Comparison of ENCODE assay signal across 22 cellular contexts in the genomic region with DNA sequence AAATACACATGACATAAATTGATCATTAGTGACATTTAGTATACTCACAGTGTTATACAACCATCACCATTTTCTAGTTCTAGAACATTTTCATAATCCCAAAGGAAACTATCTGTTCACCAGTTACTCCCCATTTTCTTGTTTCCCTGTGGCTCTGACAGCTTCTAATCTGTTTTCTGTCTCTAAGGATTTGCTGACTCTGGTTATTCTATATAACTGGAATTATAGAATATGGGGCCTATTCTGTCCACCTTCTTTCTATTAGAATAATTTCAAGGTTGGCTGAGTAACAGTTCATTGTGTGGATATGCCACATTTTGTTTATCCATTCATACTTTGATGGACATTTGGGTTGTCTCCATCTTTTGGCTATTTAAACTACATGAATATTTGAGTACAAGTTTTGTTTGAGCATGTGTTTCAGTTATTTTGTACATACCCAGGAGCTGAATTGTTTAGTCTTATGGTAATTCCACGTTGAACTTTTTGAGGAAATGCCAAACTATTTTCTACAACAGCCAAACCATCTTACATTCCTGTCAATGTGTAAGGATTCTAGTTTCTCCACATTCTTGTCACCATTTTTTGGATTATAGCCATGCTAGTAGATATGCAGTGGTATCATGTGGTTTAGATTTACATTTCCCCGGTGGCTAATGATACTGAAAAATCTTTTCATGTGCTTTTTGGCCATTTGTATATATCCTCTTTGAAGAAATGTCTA. TPM values are rescaled to one million over a fixed set of nuclear protein-coding genes. Genes with fewer than 3 reads are reported as not detected.
A peak's percentile ranks its signal among the peaks of the same experiment; 100 is the strongest.
DNase-seq lines count a peak whose midpoint lies in the region; ATAC-seq, FAIRE-seq and TF ChIP-seq lines count a peak whose summit lies in the region.
"Had no signal": no experiment of that assay in that cellular context is flagged by ENCODE, and none has a peak within 500 bp of the region (broad histone marks: within the 10 kb centered on the region; RNA-seq: fewer than 3 reads in every experiment).

No MANE protein-coding gene starts in this region.

- FAIRE-seq in HepG2 (lab: Jason Lieb, UNC) = no peak
- peak; percentile 87 for FAIRE-seq in astrocyte (lab: Jason Lieb, UNC)
- FAIRE-seq in H54 (lab: Jason Lieb, UNC) = no peak
- no peak for FAIRE-seq in HTR-8/SVneo (lab: Jason Lieb, UNC)
- FAIRE-seq: GM12878, TTC549 had no signal

- no peaks in the 10 kb centered on the region for H3K27me3 Mint-ChIP-seq in astrocyte (ENCODE audit: low read depth, unreplicated experiment)
- H3K27me3 Mint-ChIP-seq in naive thymus-derived CD4-positive, alpha-beta T cell = no peaks in the 10 kb centered on the region
- H3K27me3 Mint-ChIP-seq: activated CD8-positive, alpha-beta memory T cell treated with anti-CD3 and anti-CD28 coated beads, Interleukin-2, amount 10 ng/mL, durations not matched to agents 7 days and 5 days; stimulated activated naive B cell treated with anti-CD40 and anti-IgM and Interleukin-4, amounts not matched to agents 10 μg/mL and 1 μg/mL and 100 μg/mL, for 72 hours had no signal

- H3K4me2 ChIP-seq in HepG2 (ENCODE audit: low read depth, low read length) (no peak overlapping the region), astrocyte (ENCODE audit: low read length) (no peak overlapping the region)

- intact Hi-C loops in HepG2 (cut with micrococcal nuclease; ENCODE audit: unreplicated experiment) (no loop called here), right lobe of liver (cut with DNase I) (no loop called here), left colon (cut with DNase I, micrococcal nuclease) (no loop called here)
- intact Hi-C loops in naive thymus-derived CD4-positive, alpha-beta T cell (cut with micrococcal nuclease) = no loop called here

- BruUV-seq in HepG2 (replicated peaks; lab: Mats Ljungman, UMichigan) = no TSS peak

- H4K20me1 ChIP-seq in HepG2 (ENCODE audit: insufficient read depth, low read length) = no peaks in the 10 kb centered on the region
- H4K20me1 ChIP-seq in astrocyte (ENCODE audit: insufficient read depth, low read length) = no peaks in the 10 kb centered on the region

- no peak for TF ChIP-seq CTCF in HepG2 (CRISPR knock-in tag; IDR thresholded peaks at IDR 0.05)
- no peak for TF ChIP-seq CTCF in right lobe of liver (IDR thresholded peaks at IDR 0.05)
- TF ChIP-seq CTCF in astrocyte (IDR thresholded peaks at IDR 0.05; ENCODE audit: insufficient read depth, low read depth, low read length) = no peak
- no peak for TF ChIP-seq CTCF in fibroblast of the aortic adventitia (IDR thresholded peaks at IDR 0.05; ENCODE audit: insufficient read depth, low read length)

- H3K36me3 Mint-ChIP-seq in astrocyte (ENCODE audit: low read depth, unreplicated experiment) = peaks cover 5% of the 10 kb centered on the region
- peaks cover 14 to 67% (median 45%) of the 10 kb centered on the region in 5 donors for H3K36me3 Mint-ChIP-seq in naive thymus-derived CD4-positive, alpha-beta T cell

- ATAC-seq in HepG2 (no peak), right lobe of liver (no peak), left colon (no peak)
- no peak for ATAC-seq in naive thymus-derived CD4-positive, alpha-beta T cell
- ATAC-seq: activated CD8-positive, alpha-beta memory T cell treated with anti-CD3 and anti-CD28 coated beads, Interleukin-2, amount 10 ng/mL, durations not matched to agents 7 days and 5 days; GM12878; right cardiac atrium; stimulated activated naive B cell treated with anti-CD40 and anti-IgM and Interleukin-4, amounts not matched to agents 10 μg/mL and 1 μg/mL and 100 μg/mL, for 72 hours had no signal

- no peak overlapping the region for H3K4me3 Mint-ChIP-seq in astrocyte (ENCODE audit: unreplicated experiment)
- H3K4me3 Mint-ChIP-seq in naive thymus-derived CD4-positive, alpha-beta T cell = no peak overlapping the region
- H3K4me3 Mint-ChIP-seq: activated CD8-positive, alpha-beta memory T cell treated with anti-CD3 and anti-CD28 coated beads, Interleukin-2, amount 10 ng/mL, durations not matched to agents 7 days and 5 days; CD14-positive monocyte; H9; stimulated activated naive B cell treated with anti-CD40 and anti-IgM and Interleukin-4, amounts not matched to agents 10 μg/mL and 1 μg/mL and 100 μg/mL, for 72 hours had no signal

- no peak for TF ChIP-seq RAD21 in HepG2 (CRISPR knock-in tag; IDR thresholded peaks at IDR 0.05)

- no peak overlapping the region for H3K9ac ChIP-seq in HepG2 (ENCODE audit: insufficient read depth, low read depth, low read length)
- no peak overlapping the region for H3K9ac ChIP-seq in astrocyte (ENCODE audit: low read length)

- H3K9me3 ChIP-seq in HepG2 (ENCODE audit: low read length) (no peaks in the 10 kb centered on the region; the same call in 1 of the 2 replicates), right lobe of liver (no peaks in the 10 kb centered on the region), astrocyte (ENCODE audit: insufficient read depth, low read depth, low read length) (peaks cover 7% of the 10 kb centered on the region)
- peaks cover 0 to 6% (median 0%) of the 10 kb centered on the region in 3 experiments for H3K9me3 ChIP-seq in naive thymus-derived CD4-positive, alpha-beta T cell (ENCODE audit: control insufficient read depth in 2 of 3, low read length in 3 of 3)

- in situ Hi-C loops in HepG2 (cut with HindIII; ENCODE audit: extremely low pct_ligation_motif_present, low pct_unique_long_range_greater_than_20kb) = no loop called here

- H3K27ac ChIP-seq in HepG2 (ENCODE audit: extremely low read length, insufficient read depth, low read length) = no peak overlapping the region
- no peak overlapping the region for H3K27ac ChIP-seq in right lobe of liver
- no peak overlapping the region for H3K27ac ChIP-seq in astrocyte (ENCODE audit: low read depth, low read length)
- no peak overlapping the region for H3K27ac ChIP-seq in naive thymus-derived CD4-positive, alpha-beta T cell (ENCODE audit: low read depth, low read length)
- H3K27ac ChIP-seq: 22Rv1, RWPE1, tibial nerve had no signal

- DNase-seq in HepG2 (ENCODE audit: low spot score) (no peak), right lobe of liver (no peak), astrocyte (ENCODE audit: low read depth) (peak; percentile 82), fibroblast of the aortic adventitia (ENCODE audit: low read depth) (peak; percentile 80), H54 (ENCODE audit: insufficient read length, low spot score) (no peak), HTR-8/SVneo (ENCODE audit: insufficient read length, low spot score) (no peak), left colon (no peak)
- DNase-seq in naive thymus-derived CD4-positive, alpha-beta T cell = no peak
- DNase-seq: activated CD8-positive, alpha-beta memory T cell treated with anti-CD3 and anti-CD28 coated beads, Interleukin-2, amount 10 ng/mL, durations not matched to agents 7 days and 5 days; caudate nucleus; H9; NCI-H2081; NCI-H510A treated with DMSO at 0.1 percent for 48 hours; occipital lobe; right cardiac atrium; stimulated activated naive B cell treated with anti-CD40 and anti-IgM and Interleukin-4, amounts not matched to agents 10 μg/mL and 1 μg/mL and 100 μg/mL, for 72 hours had no signal

- peaks cover 2% of the 10 kb centered on the region for H3K9me3 Mint-ChIP-seq in astrocyte (ENCODE audit: unreplicated experiment)
- peaks cover 0 to 25% (median 16%) of the 10 kb centered on the region in 11 donors for H3K9me3 Mint-ChIP-seq in naive thymus-derived CD4-positive, alpha-beta T cell

- no peak overlapping the region for H3K4me3 ChIP-seq in HepG2 (replicated peaks in 1 of 3; ENCODE audit: insufficient read depth in 1 of 3, low read depth in 2 of 3, low read length in 3 of 3)
- no peak overlapping the region for H3K4me3 ChIP-seq in right lobe of liver
- no peak overlapping the region for H3K4me3 ChIP-seq in astrocyte (ENCODE audit: insufficient read depth, low read depth, low read length)
- H3K4me3 ChIP-seq in fibroblast of the aortic adventitia (ENCODE audit: low read depth, low read length) = no peak overlapping the region
- H3K4me3 ChIP-seq in naive thymus-derived CD4-positive, alpha-beta T cell (ENCODE audit: low read length) = no peak overlapping the region
- H3K4me3 ChIP-seq: GM12878, tibial nerve had no signal

- peaks cover 14% of the 10 kb centered on the region for H3K4me1 Mint-ChIP-seq in astrocyte (ENCODE audit: low read depth, unreplicated experiment)
- no peaks in the 10 kb centered on the region for H3K4me1 Mint-ChIP-seq in naive thymus-derived CD4-positive, alpha-beta T cell
- H3K4me1 Mint-ChIP-seq: CD14-positive monocyte; H9; stimulated activated naive B cell treated with anti-CD40 and anti-IgM and Interleukin-4, amounts not matched to agents 10 μg/mL and 1 μg/mL and 100 μg/mL, for 72 hours had no signal

- CTCF ChIA-PET in HepG2 (lab: Yijun Ruan, JAX; ENCODE audit: low intra/inter-chr PET ratio, low total read pairs) = no interaction called here
- CTCF ChIA-PET in naive thymus-derived CD4-positive, alpha-beta T cell (lab: Charles Lee) = no interaction called here

- POLR2A ChIA-PET in HepG2 (lab: Yijun Ruan, JAX) = no interaction called here
- POLR2A ChIA-PET in naive thymus-derived CD4-positive, alpha-beta T cell (lab: Charles Lee) = no interaction called here

- no peaks in the 10 kb centered on the region for H3K4me1 ChIP-seq in HepG2 (ENCODE audit: insufficient read depth, low read length)
- no peaks in the 10 kb centered on the region for H3K4me1 ChIP-seq in right lobe of liver
- H3K4me1 ChIP-seq in astrocyte (ENCODE audit: insufficient read depth, low read length) = peaks cover 14% of the 10 kb centered on the region
- H3K4me1 ChIP-seq in naive thymus-derived CD4-positive, alpha-beta T cell (ENCODE audit: control insufficient read depth in 2 of 2, insufficient read depth in 2 of 2, low read length in 2 of 2) = no peaks in the 10 kb centered on the region
- H3K4me1 ChIP-seq: tibial nerve had no signal

- H2AFZ ChIP-seq in HepG2 (ENCODE audit: low read length) (no peak overlapping the region), astrocyte (ENCODE audit: low read depth, low read length) (no peak overlapping the region)

- no peak overlapping the region for H3K27ac Mint-ChIP-seq in astrocyte (ENCODE audit: unreplicated experiment)
- no peak overlapping the region for H3K27ac Mint-ChIP-seq in naive thymus-derived CD4-positive, alpha-beta T cell
- H3K27ac Mint-ChIP-seq: activated CD8-positive, alpha-beta memory T cell treated with anti-CD3 and anti-CD28 coated beads, Interleukin-2, amount 10 ng/mL, durations not matched to agents 7 days and 5 days; CD14-positive monocyte; H9; stimulated activated naive B cell treated with anti-CD40 and anti-IgM and Interleukin-4, amounts not matched to agents 10 μg/mL and 1 μg/mL and 100 μg/mL, for 72 hours had no signal

- TF ChIP-seq POLR2A in HepG2 (IDR thresholded peaks at IDR 0.05; ENCODE audit: insufficient read depth in 1 of 2, low read depth in 2 of 2, low read length in 2 of 2) = no peak
- no peak for TF ChIP-seq POLR2A in right lobe of liver (IDR thresholded peaks at IDR 0.05)
- no peak for TF ChIP-seq POLR2A in H54 (IDR thresholded peaks at IDR 0.05; ENCODE audit: low read depth, low read length)

- H3K36me3 ChIP-seq in HepG2 (replicated peaks in 1 of 2; ENCODE audit: control insufficient read depth in 1 of 2, insufficient read depth in 2 of 2, low read length in 2 of 2) (no peaks in the 10 kb centered on the region), right lobe of liver (no peaks in the 10 kb centered on the region), astrocyte (ENCODE audit: insufficient read depth, low read length) (no peaks in the 10 kb centered on the region)
- peaks cover 0 to 11% (median 0%) of the 10 kb centered on the region in 3 experiments for H3K36me3 ChIP-seq in naive thymus-derived CD4-positive, alpha-beta T cell (ENCODE audit: control insufficient read depth in 2 of 3, insufficient read depth in 3 of 3, low read length in 3 of 3)

- no peaks in the 10 kb centered on the region for H3K79me2 ChIP-seq in HepG2 (ENCODE audit: insufficient read depth, low read length)
- no peaks in the 10 kb centered on the region for H3K79me2 ChIP-seq in astrocyte (ENCODE audit: insufficient read depth, low read length)

- TF ChIP-seq EP300 in HepG2 (IDR thresholded peaks at IDR 0.05; ENCODE audit: low read depth in 2 of 2, low read length in 2 of 2) (no peak), HepG2 (CRISPR knock-in tag; IDR thresholded peaks at IDR 0.05; ENCODE audit: borderline replicate concordance) (no peak)

- no peaks in the 10 kb centered on the region for H3K27me3 ChIP-seq in HepG2 (ENCODE audit: control insufficient read depth in 1 of 2, insufficient read depth in 2 of 2, low read length in 2 of 2)
- H3K27me3 ChIP-seq in right lobe of liver = no peaks in the 10 kb centered on the region
- no peaks in the 10 kb centered on the region for H3K27me3 ChIP-seq in astrocyte (ENCODE audit: insufficient read depth, low read length)
- no peaks in the 10 kb centered on the region for H3K27me3 ChIP-seq in naive thymus-derived CD4-positive, alpha-beta T cell (ENCODE audit: control insufficient read depth in 2 of 2, insufficient read depth in 2 of 2, low read length in 2 of 2)
- H3K27me3 ChIP-seq: tibial nerve had no signal

- WGBS in HepG2 (ENCODE audit: low lambda C conversion rate) = 85% methylated on average over 2 of the region's 2 CpGs
- WGBS in right lobe of liver (ENCODE audit: insufficient coverage, low coverage, low lambda C conversion rate, missing lambda C conversion rate) = 55% methylated on average over 2 of the region's 2 CpGs

RNA-seq across cellular contexts. Expression of a gene that starts 20.5 kb away (rescaled TPM):
- 5.2 and 6.0 TPM in 2 replicates for total RNA-seq in HepG2 (2016; rRNA removed; fragmentation: Illumina TruSeq; extraction: Trizol)
- 9.5 and 13.3 TPM in 2 replicates for total RNA-seq in HepG2 (2016; cell fraction: cytosol; rRNA removed; fragmentation: Illumina TruSeq; extraction: Trizol; ENCODE audit: low read depth)
- total RNA-seq in HepG2 (2016; cell fraction: insoluble cytoplasmic fraction; rRNA removed; fragmentation: Illumina TruSeq; extraction: Trizol) = 4.0 and 6.7 TPM in 2 replicates
- 5.5 and 7.5 TPM in 2 replicates for total RNA-seq in HepG2 (2016; cell fraction: membrane; rRNA removed; fragmentation: Illumina TruSeq; extraction: Trizol)
- total RNA-seq in HepG2 (2016; cell fraction: nucleus; rRNA removed; fragmentation: Illumina TruSeq; extraction: Trizol) = 14.3 and 17.0 TPM in 2 replicates
- polyA plus RNA-seq in HepG2 (2011; rRNA removed) = 2.8 and 4.1 TPM in 2 replicates
- polyA plus RNA-seq in HepG2 (2011; cell fraction: cytosol; rRNA removed) = 1.4 and 1.5 TPM in 2 replicates
- 6.6 and 6.9 TPM in 2 replicates for polyA plus RNA-seq in HepG2 (2011; cell fraction: nucleus; rRNA removed)
- 1.9 and 2.6 TPM in 2 replicates for polyA plus RNA-seq in HepG2 (2012)
- 1.1 and 1.2 TPM in 2 replicates for polyA plus RNA-seq in HepG2 (2016; cell fraction: cytosol; fragmentation: Illumina TruSeq; extraction: Trizol; ENCODE audit: low read depth)
- polyA plus RNA-seq in HepG2 (2016; cell fraction: insoluble cytoplasmic fraction; fragmentation: Illumina TruSeq; extraction: Trizol; ENCODE audit: low read depth) = 2.8 and 3.0 TPM in 2 replicates
- 1.6 and 1.7 TPM in 2 replicates for polyA plus RNA-seq in HepG2 (2016; cell fraction: membrane; fragmentation: Illumina TruSeq; extraction: Trizol; ENCODE audit: low read depth)
- polyA plus RNA-seq in HepG2 (2016; cell fraction: nucleus; fragmentation: Illumina TruSeq; extraction: Trizol; ENCODE audit: insufficient read depth, low read depth) = 7.8 and 8.1 TPM in 2 replicates
- polyA minus RNA-seq in HepG2 (2011; rRNA and poly(A)+ RNA removed; ENCODE audit: low replicate concordance) = 9.4 and 9.6 TPM in 2 replicates
- polyA minus RNA-seq in HepG2 (2011; cell fraction: cytosol; rRNA and poly(A)+ RNA removed) = 2.2 and 2.3 TPM in 2 replicates
- 30.0 and 33.0 TPM in 2 replicates for polyA minus RNA-seq in HepG2 (2011; cell fraction: nucleus; rRNA and poly(A)+ RNA removed)
- total RNA-seq in right lobe of liver = 1 to 10 TPM; 2.0 to 4.5 (median 2.9) TPM
- 3.7 and 4.2 TPM in 2 replicates for total RNA-seq in astrocyte
- total RNA-seq in fibroblast of the aortic adventitia (ENCODE audit: low replicate concordance) = 9.6 and 13.6 TPM in 2 replicates
- total RNA-seq in naive thymus-derived CD4-positive, alpha-beta T cell = 10 to 100 TPM in 4 of 5 experiments, 1 to 10 TPM in 1; 8.1 to 17.6 (median 16.0) TPM
- 1 to 10 TPM; 9.5 to 9.8 TPM for polyA plus RNA-seq in naive thymus-derived CD4-positive, alpha-beta T cell
- 1 to 10 TPM; 4.3 to 6.6 TPM for total RNA-seq in left colon

RNA-seq across cellular contexts. Expression of a gene that starts 20.6 kb away (rescaled TPM):
- total RNA-seq in HepG2 (2016; rRNA removed; fragmentation: Illumina TruSeq; extraction: Trizol) (72.1 and 73.3 TPM in 2 replicates), right lobe of liver (10 to 100 TPM; 14.0 to 56.2 (median 23.1) TPM), astrocyte (127 and 138 TPM in 2 replicates), fibroblast of the aortic adventitia (ENCODE audit: low replicate concordance) (62.8 and 115 TPM in 2 replicates), left colon (10 to 100 TPM; 40.3 to 49.1 TPM)
- total RNA-seq in HepG2 (2016; cell fraction: cytosol; rRNA removed; fragmentation: Illumina TruSeq; extraction: Trizol; ENCODE audit: low read depth) = 144 and 164 TPM in 2 replicates
- total RNA-seq in HepG2 (2016; cell fraction: insoluble cytoplasmic fraction; rRNA removed; fragmentation: Illumina TruSeq; extraction: Trizol) = 68.1 and 77.7 TPM in 2 replicates
- total RNA-seq in HepG2 (2016; cell fraction: membrane; rRNA removed; fragmentation: Illumina TruSeq; extraction: Trizol) = 182 and 189 TPM in 2 replicates
- 40.9 and 47.8 TPM in 2 replicates for total RNA-seq in HepG2 (2016; cell fraction: nucleus; rRNA removed; fragmentation: Illumina TruSeq; extraction: Trizol)
- polyA plus RNA-seq in HepG2 (2011; rRNA removed) = 106 and 137 TPM in 2 replicates
- 105 and 107 TPM in 2 replicates for polyA plus RNA-seq in HepG2 (2011; cell fraction: cytosol; rRNA removed)
- 34.8 and 39.7 TPM in 2 replicates for polyA plus RNA-seq in HepG2 (2011; cell fraction: nucleus; rRNA removed)
- 38.7 and 54.0 TPM in 2 replicates for polyA plus RNA-seq in HepG2 (2012)
- polyA plus RNA-seq in HepG2 (2016; cell fraction: cytosol; fragmentation: Illumina TruSeq; extraction: Trizol; ENCODE audit: low read depth) = 242 and 261 TPM in 2 replicates
- 89.6 and 107 TPM in 2 replicates for polyA plus RNA-seq in HepG2 (2016; cell fraction: insoluble cytoplasmic fraction; fragmentation: Illumina TruSeq; extraction: Trizol; ENCODE audit: low read depth)
- 249 and 261 TPM in 2 replicates for polyA plus RNA-seq in HepG2 (2016; cell fraction: membrane; fragmentation: Illumina TruSeq; extraction: Trizol; ENCODE audit: low read depth)
- 51.1 and 62.4 TPM in 2 replicates for polyA plus RNA-seq in HepG2 (2016; cell fraction: nucleus; fragmentation: Illumina TruSeq; extraction: Trizol; ENCODE audit: insufficient read depth, low read depth)
- 108 and 264 TPM in 2 replicates for polyA minus RNA-seq in HepG2 (2011; rRNA and poly(A)+ RNA removed; ENCODE audit: low replicate concordance)
- 41.5 and 43.6 TPM in 2 replicates for polyA minus RNA-seq in HepG2 (2011; cell fraction: cytosol; rRNA and poly(A)+ RNA removed)
- 65.9 and 77.7 TPM in 2 replicates for polyA minus RNA-seq in HepG2 (2011; cell fraction: nucleus; rRNA and poly(A)+ RNA removed)
- 10 to 100 TPM; 16.9 to 92.8 (median 53.5) TPM for total RNA-seq in naive thymus-derived CD4-positive, alpha-beta T cell
- polyA plus RNA-seq in naive thymus-derived CD4-positive, alpha-beta T cell = 10 to 100 TPM; 56.9 to 73.9 TPM

Comparison
In these comparisons a context has a peak if more than half of its experiments do, and no peak if none do; other contexts are left out.
1. DNase-seq: peak in astrocyte (single experiment) and fibroblast of the aortic adventitia (single experiment); none in HepG2 (single experiment), right lobe of liver (0 of 3), H54 (single experiment), naive thymus-derived CD4-positive, alpha-beta T cell (0 of 9), HTR-8/SVneo (single experiment) and left colon (0 of 2).